In genomic region chr10:37162430-37162829, GRCh38 we compare ENCODE assay signal across 9 cellular contexts. TPM values are rescaled to one million over a fixed set of nuclear protein-coding genes. Genes with fewer than 3 reads are reported as not detected.
"Had no signal": no experiment of that assay in that cellular context is flagged by ENCODE, and none has a peak within 500 bp of the region (broad histone marks: within the 10 kb centered on the region; RNA-seq: fewer than 3 reads in every experiment).

No MANE protein-coding gene starts in this region.

RNA-seq across cellular contexts. Expression of gene ANKRD30A, which starts 37.0 kb away (rescaled TPM):
- total RNA-seq: temporal lobe, thoracic aorta, transverse colon, upper lobe of left lung, ureter, urinary bladder, uterus, vagina had no signal
- polyA plus RNA-seq: stomach, urinary bladder had no signal
